Comparison of ENCODE assay signal across 19 cellular contexts in genomic region chr12:119857036-119857435, GRCh38. TPM values are rescaled to one million over a fixed set of nuclear protein-coding genes. Genes with fewer than 3 reads are reported as not detected.
DNase-seq lines count a peak whose midpoint lies in the region; ATAC-seq and TF ChIP-seq lines count a peak whose summit lies in the region.
"Had no signal": no experiment of that assay in that cellular context is flagged by ENCODE, and none has a peak within 500 bp of the region (broad histone marks: within the 10 kb centered on the region; RNA-seq: fewer than 3 reads in every experiment).

No MANE protein-coding gene starts in this region.

- no peaks in the 10 kb centered on the region for H3K4me1 ChIP-seq in breast epithelium
- no peaks in the 10 kb centered on the region for H3K4me1 ChIP-seq in OCI-LY7 (ENCODE audit: insufficient read depth, low read length, poor library complexity, severe bottlenecking)
- H3K4me1 ChIP-seq in osteoblast (ENCODE audit: insufficient read depth, low read length): no peaks in the 10 kb centered on the region
- H3K4me1 ChIP-seq: A549, BE2C had no signal

- CTCF ChIA-PET in MCF 10A (lab: Yijun Ruan, JAX): interaction anchor here (0.8 to 1.3 kb wide), 3 partner anchors 11 to 19 kb away, joined by 3 to 4 read pairs (median 4); no protein-coding TSS in a partner anchor
- CTCF ChIA-PET in OCI-LY7 (lab: Charles Lee; ENCODE audit: unreplicated experiment): no interaction called here

- no peaks in the 10 kb centered on the region for H3K4me1 Mint-ChIP-seq in MCF 10A (ENCODE audit: insufficient read depth, unreplicated experiment)
- H3K4me1 Mint-ChIP-seq in central memory CD8-positive, alpha-beta T cell: peaks cover 6% of the 10 kb centered on the region

- H3K27me3 Mint-ChIP-seq in MCF 10A (ENCODE audit: insufficient read depth, unreplicated experiment): no peaks in the 10 kb centered on the region
- H3K27me3 Mint-ChIP-seq in central memory CD8-positive, alpha-beta T cell: no peaks in the 10 kb centered on the region

- no peaks in the 10 kb centered on the region for H3K9me3 Mint-ChIP-seq in MCF 10A (ENCODE audit: unreplicated experiment)
- H3K9me3 Mint-ChIP-seq in central memory CD8-positive, alpha-beta T cell: no peaks in the 10 kb centered on the region

- no peak for TF ChIP-seq POLR2A in breast epithelium (IDR thresholded peaks at IDR 0.05)

- no peak overlapping the region for H3K27ac ChIP-seq in breast epithelium
- no peak overlapping the region for H3K27ac ChIP-seq in OCI-LY7 (ENCODE audit: low read depth, low read length, poor library complexity, severe bottlenecking)
- H3K27ac ChIP-seq in osteoblast (ENCODE audit: low read depth, low read length): no peak overlapping the region
- no peak overlapping the region for H3K27ac ChIP-seq in coronary artery
- H3K27ac ChIP-seq: A549 had no signal

- no peak for TF ChIP-seq CTCF in MCF 10A (IDR thresholded peaks at IDR 0.05; ENCODE audit: unreplicated experiment)
- no peak for TF ChIP-seq CTCF in breast epithelium (IDR thresholded peaks at IDR 0.05)
- no peak for TF ChIP-seq CTCF in OCI-LY7 (conservative IDR thresholded peaks at IDR 0.05; ENCODE audit: low read length)
- no peak for TF ChIP-seq CTCF in osteoblast (IDR thresholded peaks at IDR 0.05; ENCODE audit: extremely low read depth, low read depth, low read length)
- no peak for TF ChIP-seq CTCF in coronary artery (IDR thresholded peaks at IDR 0.05)

- H2AFZ ChIP-seq in OCI-LY7 (ENCODE audit: low read length) (no peak overlapping the region), osteoblast (ENCODE audit: low read length) (peak overlapping the region; percentile 27)

- H3K27ac Mint-ChIP-seq in MCF 10A (ENCODE audit: low read depth, unreplicated experiment): peak overlapping the region; percentile 61
- H3K27ac Mint-ChIP-seq in central memory CD8-positive, alpha-beta T cell (ENCODE audit: low read depth): peak overlapping the region; percentile 65

- peaks cover 14% of the 10 kb centered on the region for H3K36me3 Mint-ChIP-seq in MCF 10A (ENCODE audit: insufficient read depth, unreplicated experiment)
- H3K36me3 Mint-ChIP-seq in central memory CD8-positive, alpha-beta T cell (ENCODE audit: insufficient read depth): peaks cover 3% of the 10 kb centered on the region

- no peak overlapping the region for H3K4me2 ChIP-seq in OCI-LY7 (ENCODE audit: low read length)
- H3K4me2 ChIP-seq in osteoblast (ENCODE audit: insufficient read depth, low read length): no peak overlapping the region
- H3K4me2 ChIP-seq: A549 had no signal

- no peak overlapping the region for H3K4me3 Mint-ChIP-seq in MCF 10A (ENCODE audit: unreplicated experiment)
- no peak overlapping the region for H3K4me3 Mint-ChIP-seq in central memory CD8-positive, alpha-beta T cell

- no peaks in the 10 kb centered on the region for H3K9me2 ChIP-seq in OCI-LY7 (ENCODE audit: insufficient read depth, low read length)

- no peak overlapping the region for H3K4me3 ChIP-seq in breast epithelium
- H3K4me3 ChIP-seq in OCI-LY7 (ENCODE audit: low read depth, low read length, poor library complexity, severe bottlenecking): no peak overlapping the region
- H3K4me3 ChIP-seq in osteoblast (ENCODE audit: insufficient read depth, low read length): no peak overlapping the region
- no peak overlapping the region for H3K4me3 ChIP-seq in coronary artery
- H3K4me3 ChIP-seq: A549 had no signal

- H3K9me3 ChIP-seq in breast epithelium: no peaks in the 10 kb centered on the region
- H3K9me3 ChIP-seq in OCI-LY7 (ENCODE audit: low read length): no peaks in the 10 kb centered on the region
- H3K9me3 ChIP-seq in osteoblast (ENCODE audit: low read depth, low read length): no peaks in the 10 kb centered on the region
- H3K9me3 ChIP-seq: A549, BE2C had no signal

- intact Hi-C loops in MCF 10A (cut with micrococcal nuclease): no loop called here
- intact Hi-C loops in breast epithelium (cut with DNase I; ENCODE audit: low total_unique reads): no loop called here
- intact Hi-C loops in OCI-LY7 (cut with micrococcal nuclease; ENCODE audit: unreplicated experiment): no loop called here

- H3K27me3 ChIP-seq in breast epithelium: no peaks in the 10 kb centered on the region
- no peaks in the 10 kb centered on the region for H3K27me3 ChIP-seq in osteoblast (ENCODE audit: insufficient read depth, low read length)
- H3K27me3 ChIP-seq: BE2C had no signal

- POLR2A ChIA-PET in MCF 10A (lab: Yijun Ruan, JAX) (interaction anchor here (0.8 kb wide), 1 partner anchor 46 kb away, joined by 4 read pairs; no protein-coding TSS in a partner anchor), OCI-LY7 (lab: Charles Lee) (no interaction called here)

- H3K36me3 ChIP-seq in breast epithelium: no peaks in the 10 kb centered on the region
- H3K36me3 ChIP-seq in OCI-LY7 (ENCODE audit: insufficient read depth, low read length): peaks cover 74% of the 10 kb centered on the region
- peaks cover 9% of the 10 kb centered on the region for H3K36me3 ChIP-seq in osteoblast (ENCODE audit: insufficient read depth, low read length)

- DNase-seq in MCF 10A (ENCODE audit: unreplicated experiment): no peak
- DNase-seq in breast epithelium (ENCODE audit: low spot score in 2 of 2): no peak
- DNase-seq in OCI-LY7 (ENCODE audit: low spot score): no peak
- no peak for DNase-seq in central memory CD8-positive, alpha-beta T cell (ENCODE audit: low spot score in 2 of 2)
- DNase-seq in osteoblast (ENCODE audit: insufficient read length, low spot score, missing footprints): peak; percentile 68
- no peak for DNase-seq in NCI-H2081 treated with DMSO at 0.1 percent for 48 hours (lab: John Stamatoyannopoulos, UW)
- no peak for DNase-seq in stimulated activated naive CD4-positive, alpha-beta T cell (lab: John Stamatoyannopoulos, UW)
- no peak for DNase-seq in coronary artery (ENCODE audit: low spot score)
- DNase-seq: BE2C, KG1, NCI-H1105, NCI-H146, NCI-H2029, NCI-H2171 treated with DMSO at 0.1 percent for 48 hours, NCI-H526, OCI-M1 had no signal

- ATAC-seq in central memory CD8-positive, alpha-beta T cell (replicated peaks; ENCODE audit: extremely low read depth, poor library complexity, severe bottlenecking): no peak
- ATAC-seq: A549, HepG2, Right ventricle myocardium inferior had no signal

- H4K20me1 ChIP-seq in OCI-LY7 (ENCODE audit: insufficient read depth, low read length) (no peaks in the 10 kb centered on the region), osteoblast (ENCODE audit: insufficient read depth, low read length) (no peaks in the 10 kb centered on the region)

- BruUV-seq in MCF 10A (replicated peaks; lab: Mats Ljungman, UMichigan) (no TSS peak), OCI-LY7 (replicated peaks; lab: Mats Ljungman, UMichigan) (TSS peak; percentile 49)

- H3K79me2 ChIP-seq in OCI-LY7 (ENCODE audit: insufficient read depth, low read depth, low read length) (0 out of 2 replicates have a peak, but pooled peaks cover 4% of the 10 kb centered on the region), osteoblast (ENCODE audit: insufficient read depth, low read length) (peaks cover 40% of the 10 kb centered on the region)

RNA-seq across cellular contexts. Expression of gene CIT, which starts 20.1 kb away (rescaled TPM):
- 22.8 and 25.0 TPM in 2 replicates for total RNA-seq in MCF 10A (2022)
- 1 to 10 TPM; 1.3 to 9.5 (median 2.4) TPM for total RNA-seq in breast epithelium
- 33.4 and 74.4 TPM in 2 replicates for total RNA-seq in OCI-LY7 (2014; rRNA removed; shearing (Covaris generic))
- 90.1 and 117 TPM in 2 replicates for total RNA-seq in OCI-LY7 (2022)
- 8.8 and 10.1 TPM in 2 replicates for total RNA-seq in osteoblast
